ENCODE assay signal across 2 cellular contexts in genomic region chr6:118708055-118708454, GRCh38.
TF ChIP-seq lines count a peak whose summit lies in the region.

No MANE protein-coding gene starts in this region.

TF ChIP-seq in SK-N-SH, 30 proteins besides CTCF, POLR2A, EP300 and RAD21 (continued from another document):
- TF ChIP-seq RXRA (IDR thresholded peaks at IDR 0.05; ENCODE audit: borderline replicate concordance, low read depth) (no peak), GATA2 (CRISPR knock-in tag; IDR thresholded peaks at IDR 0.05) (no peak)
TF ChIP-seq in SK-N-SH: peak in this region for 0.

TF ChIP-seq in SK-N-SH treated with all-trans-retinoic acid at 6 μM for 48 hours, 23 proteins besides CTCF, POLR2A, EP300 and RAD21 (continued from another document):
- no peak for TF ChIP-seq PATZ1 (CRISPR knock-in tag; IDR thresholded peaks at IDR 0.05; ENCODE audit: borderline replicate concordance)
- TF ChIP-seq CSDC2 (CRISPR knock-in tag; IDR thresholded peaks at IDR 0.05) = no peak
- TF ChIP-seq ARNTL (CRISPR knock-in tag; IDR thresholded peaks at IDR 0.05; ENCODE audit: borderline replicate concordance, low read depth) = no peak
- no peak for TF ChIP-seq BACH2 (CRISPR knock-in tag; IDR thresholded peaks at IDR 0.05; ENCODE audit: borderline replicate concordance)
- no peak for TF ChIP-seq ZFP30 (CRISPR knock-in tag; IDR thresholded peaks at IDR 0.05)
- no peak for TF ChIP-seq CREB5 (CRISPR knock-in tag; IDR thresholded peaks at IDR 0.05; ENCODE audit: low read depth)
